Comparison of ENCODE assay signal across 8 cellular contexts in genomic region chr5:138632900-138633489, GRCh38.
DNase-seq lines count a peak whose midpoint lies in the region; ATAC-seq and FAIRE-seq lines count a peak whose summit lies in the region.

No MANE protein-coding gene starts in this region.

- H3K27me3 ChIP-seq in HAP-1 (ENCODE audit: low read depth): no peaks in the 10 kb centered on the region

- H3K9me3 ChIP-seq in HAP-1: no peaks in the 10 kb centered on the region

- ATAC-seq in HG02798 (IDR thresholded peaks at IDR 0.05; ENCODE audit: poor library complexity, unreplicated experiment): no peak
- no peak for ATAC-seq in GM21529 (IDR thresholded peaks at IDR 0.05; ENCODE audit: unreplicated experiment)
- ATAC-seq in GM21526 (IDR thresholded peaks at IDR 0.05; ENCODE audit: low FRiP score, unreplicated experiment): no peak

- no peaks in the 10 kb centered on the region for H3K4me1 ChIP-seq in HAP-1

- no peaks in the 10 kb centered on the region for H3K36me3 ChIP-seq in HAP-1 (replicated peaks)

- in situ Hi-C loops in HAP-1 (cut with MboI; ENCODE audit: low sequenced_read_pairs): loop anchor here (10.0 kb wide), 1 partner anchor 632 kb away; no protein-coding TSS in a partner anchor

- DNase-seq in CMK (ENCODE audit: low read depth) (peak; percentile 39), HAP-1 (ENCODE audit: low spot score in 2 of 2) (peak; percentile 87 to 91), foreskin melanocyte (peak; percentile 78), nucleus accumbens (lab: John Stamatoyannopoulos, UW) (peak in 47 of 56 donors; percentile 21 to 83 (median 56))

- FAIRE-seq in TTC549 (lab: Jason Lieb, UNC): peak; percentile 90

- no peak overlapping the region for H3K4me3 ChIP-seq in HAP-1

Comparison
In these comparisons a context has a peak if more than half of its experiments do, and no peak if none do; other contexts are left out.
1. DNase-seq: peak in every context shown above with its lines; median percentile 89 in HAP-1; 78 in foreskin melanocyte; 56 in nucleus accumbens; 39 in CMK.